ENCODE assay signal across 1 cellular context in genomic region chr19:13717194-13717643, GRCh38.
TF ChIP-seq lines count a peak whose summit lies in the region.

No MANE protein-coding gene starts in this region.

TF ChIP-seq in IMR-90, 13 proteins besides CTCF, POLR2A, EP300 and RAD21 (continued from another document):
- no peak for TF ChIP-seq ELK1 (IDR thresholded peaks at IDR 0.05; ENCODE audit: borderline replicate concordance, low read depth, low read length)
- no peak for TF ChIP-seq CHD1 (IDR thresholded peaks at IDR 0.05; ENCODE audit: low read depth, low read length)
- no peak for TF ChIP-seq MAZ (IDR thresholded peaks at IDR 0.05; ENCODE audit: borderline replicate concordance, low read depth, low read length)
- no peak for TF ChIP-seq RCOR1 (IDR thresholded peaks at IDR 0.05; ENCODE audit: insufficient replicate concordance, low read length)
- TF ChIP-seq NFE2L2 (IDR thresholded peaks at IDR 0.05; ENCODE audit: low read depth, low read length): no peak
- TF ChIP-seq SMC3 (IDR thresholded peaks at IDR 0.05; ENCODE audit: low read depth, low read length): no peak
- no peak for TF ChIP-seq FOS (IDR thresholded peaks at IDR 0.05; ENCODE audit: low read depth, low read length)
- TF ChIP-seq BHLHE40 (IDR thresholded peaks at IDR 0.05; ENCODE audit: low read depth, low read length): no peak
- TF ChIP-seq MAFK (IDR thresholded peaks at IDR 0.05; ENCODE audit: low read depth, low read length): no peak
- TF ChIP-seq USF2 (IDR thresholded peaks at IDR 0.05; ENCODE audit: low read depth, low read length): no peak
- no peak for TF ChIP-seq MXI1 (IDR thresholded peaks at IDR 0.05; ENCODE audit: borderline replicate concordance, low read depth, low read length)
TF ChIP-seq in IMR-90: peak in this region for 0.
